In the genomic region with DNA sequence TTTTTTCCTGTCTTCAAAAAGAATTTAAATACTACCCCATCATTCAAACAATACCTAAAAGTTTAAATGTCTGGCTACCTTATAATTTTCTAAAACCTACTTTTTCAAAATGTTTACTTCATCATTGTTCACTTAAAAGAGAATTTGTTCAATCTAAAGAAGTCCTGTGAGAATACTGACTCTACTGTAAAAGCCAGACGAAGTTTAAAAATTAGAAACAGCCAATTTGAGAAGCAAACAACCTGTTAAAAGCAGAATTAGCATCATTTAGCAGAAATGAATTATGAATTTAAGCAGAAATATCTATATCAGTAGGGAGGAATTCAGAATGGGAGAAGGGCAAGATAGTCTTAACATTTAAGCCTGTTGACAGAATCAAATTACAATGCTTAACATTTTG, we compare ENCODE assay signal across 1 cellular context.
TF ChIP-seq lines count a peak whose summit lies in the region.

No MANE protein-coding gene starts in this region.

TF ChIP-seq in HEK293, 187 proteins besides CTCF, POLR2A, EP300 and RAD21:
- TF ChIP-seq, protein P1, sequence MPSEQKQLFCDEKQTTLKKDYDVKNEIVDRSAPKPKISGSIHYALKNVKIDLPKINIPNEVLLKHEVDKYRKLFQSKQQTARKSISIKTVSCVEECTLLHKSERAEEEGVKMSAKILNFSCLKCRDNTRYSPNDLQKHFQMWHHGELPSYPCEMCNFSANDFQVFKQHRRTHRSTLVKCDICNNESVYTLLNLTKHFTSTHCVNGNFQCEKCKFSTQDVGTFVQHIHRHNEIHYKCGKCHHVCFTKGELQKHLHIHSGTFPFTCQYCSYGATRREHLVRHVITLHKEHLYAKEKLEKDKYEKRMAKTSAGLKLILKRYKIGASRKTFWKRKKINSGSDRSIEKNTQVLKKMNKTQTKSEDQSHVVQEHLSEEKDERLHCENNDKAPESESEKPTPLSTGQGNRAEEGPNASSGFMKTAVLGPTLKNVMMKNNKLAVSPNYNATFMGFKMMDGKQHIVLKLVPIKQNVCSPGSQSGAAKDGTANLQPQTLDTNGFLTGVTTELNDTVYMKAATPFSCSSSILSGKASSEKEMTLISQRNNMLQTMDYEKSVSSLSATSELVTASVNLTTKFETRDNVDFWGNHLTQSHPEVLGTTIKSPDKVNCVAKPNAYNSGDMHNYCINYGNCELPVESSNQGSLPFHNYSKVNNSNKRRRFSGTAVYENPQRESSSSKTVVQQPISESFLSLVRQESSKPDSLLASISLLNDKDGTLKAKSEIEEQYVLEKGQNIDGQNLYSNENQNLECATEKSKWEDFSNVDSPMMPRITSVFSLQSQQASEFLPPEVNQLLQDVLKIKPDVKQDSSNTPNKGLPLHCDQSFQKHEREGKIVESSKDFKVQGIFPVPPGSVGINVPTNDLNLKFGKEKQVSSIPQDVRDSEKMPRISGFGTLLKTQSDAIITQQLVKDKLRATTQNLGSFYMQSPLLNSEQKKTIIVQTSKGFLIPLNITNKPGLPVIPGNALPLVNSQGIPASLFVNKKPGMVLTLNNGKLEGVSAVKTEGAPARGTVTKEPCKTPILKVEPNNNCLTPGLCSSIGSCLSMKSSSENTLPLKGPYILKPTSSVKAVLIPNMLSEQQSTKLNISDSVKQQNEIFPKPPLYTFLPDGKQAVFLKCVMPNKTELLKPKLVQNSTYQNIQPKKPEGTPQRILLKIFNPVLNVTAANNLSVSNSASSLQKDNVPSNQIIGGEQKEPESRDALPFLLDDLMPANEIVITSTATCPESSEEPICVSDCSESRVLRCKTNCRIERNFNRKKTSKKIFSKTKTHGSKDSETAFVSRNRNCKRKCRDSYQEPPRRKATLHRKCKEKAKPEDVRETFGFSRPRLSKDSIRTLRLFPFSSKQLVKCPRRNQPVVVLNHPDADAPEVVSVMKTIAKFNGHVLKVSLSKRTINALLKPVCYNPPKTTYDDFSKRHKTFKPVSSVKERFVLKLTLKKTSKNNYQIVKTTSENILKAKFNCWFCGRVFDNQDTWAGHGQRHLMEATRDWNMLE (tag by site-specific recombination; conservative IDR thresholded peaks at IDR 0.05; ENCODE audit: low read depth): no peak
- no peak for TF ChIP-seq ZNF596 (tag by site-specific recombination; IDR thresholded peaks at IDR 0.05)
- TF ChIP-seq, protein P2, sequence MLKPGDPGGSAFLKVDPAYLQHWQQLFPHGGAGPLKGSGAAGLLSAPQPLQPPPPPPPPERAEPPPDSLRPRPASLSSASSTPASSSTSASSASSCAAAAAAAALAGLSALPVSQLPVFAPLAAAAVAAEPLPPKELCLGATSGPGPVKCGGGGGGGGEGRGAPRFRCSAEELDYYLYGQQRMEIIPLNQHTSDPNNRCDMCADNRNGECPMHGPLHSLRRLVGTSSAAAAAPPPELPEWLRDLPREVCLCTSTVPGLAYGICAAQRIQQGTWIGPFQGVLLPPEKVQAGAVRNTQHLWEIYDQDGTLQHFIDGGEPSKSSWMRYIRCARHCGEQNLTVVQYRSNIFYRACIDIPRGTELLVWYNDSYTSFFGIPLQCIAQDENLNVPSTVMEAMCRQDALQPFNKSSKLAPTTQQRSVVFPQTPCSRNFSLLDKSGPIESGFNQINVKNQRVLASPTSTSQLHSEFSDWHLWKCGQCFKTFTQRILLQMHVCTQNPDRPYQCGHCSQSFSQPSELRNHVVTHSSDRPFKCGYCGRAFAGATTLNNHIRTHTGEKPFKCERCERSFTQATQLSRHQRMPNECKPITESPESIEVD (tag by site-specific recombination; IDR thresholded peaks at IDR 0.05): peak; percentile 91
- TF ChIP-seq TCF7L2 (IDR thresholded peaks at IDR 0.05; ENCODE audit: borderline replicate concordance, low read depth, low read length): no peak
- TF ChIP-seq OSR2 (tag by site-specific recombination; IDR thresholded peaks at IDR 0.05): no peak
- TF ChIP-seq KLF9 (tag by site-specific recombination; IDR thresholded peaks at IDR 0.05; ENCODE audit: low read depth): no peak
TF ChIP-seq in HEK293: peak in this region for 1.
